ENCODE assay signal across 40 cellular contexts in genomic region chr12:109274381-109274780, GRCh38. TPM values are rescaled to one million over a fixed set of nuclear protein-coding genes. Genes with fewer than 3 reads are reported as not detected.
"Had no signal": no experiment of that assay in that cellular context is flagged by ENCODE, and none has a peak within 500 bp of the region (broad histone marks: within the 10 kb centered on the region; RNA-seq: fewer than 3 reads in every experiment).

No MANE protein-coding gene starts in this region.

- H3K9me3 ChIP-seq: MG63 had no signal

- H3K36me3 ChIP-seq: MG63 had no signal

- DNase-seq: Kasumi-1, MG63, MM.1S, MV-4-11, NCI-H1048, NCI-H1092, NCI-H1092 treated with DMSO at 0.1 percent for 48 hours, NCI-H1105, NCI-H1105 treated with DMSO at 0.1 percent for 48 hours, NCI-H1417, NCI-H1417 treated with DMSO at 0.1 percent for 48 hours, NCI-H1436, NCI-H1436 treated with DMSO at 0.1 percent for 48 hours, NCI-H146, NCI-H1694, NCI-H1694 treated with DMSO at 0.1 percent for 48 hours, NCI-H187, NCI-H187 treated with DMSO at 0.1 percent for 48 hours, NCI-H1930, NCI-H2029, NCI-H2029 treated with DMSO at 0.1 percent for 48 hours, NCI-H2081, NCI-H2081 treated with DMSO at 0.1 percent for 48 hours, NCI-H2107, NCI-H2171, NCI-H2171 treated with DMSO at 0.1 percent for 48 hours, NCI-H2227 treated with DMSO at 0.1 percent for 48 hours, NCI-H226, NCI-H345, NCI-H446, NCI-H446 treated with DMSO at 0.1 percent for 48 hours, NCI-H510A, NCI-H510A treated with DMSO at 0.1 percent for 48 hours, NCI-H524, NCI-H524 treated with DMSO at 0.1 percent for 48 hours, NCI-H526 had no signal

- H3K27me3 ChIP-seq: MG63 had no signal

- H3K4me3 ChIP-seq: MG63 had no signal

RNA-seq across cellular contexts. Expression of gene FOXN4, which starts 34.7 kb away (rescaled TPM):
- total RNA-seq: LHCN-M2, M059J, MCF 10A, NCI-H460 had no signal
